9 cellular contexts compared by ENCODE assay signal in the genomic region with DNA sequence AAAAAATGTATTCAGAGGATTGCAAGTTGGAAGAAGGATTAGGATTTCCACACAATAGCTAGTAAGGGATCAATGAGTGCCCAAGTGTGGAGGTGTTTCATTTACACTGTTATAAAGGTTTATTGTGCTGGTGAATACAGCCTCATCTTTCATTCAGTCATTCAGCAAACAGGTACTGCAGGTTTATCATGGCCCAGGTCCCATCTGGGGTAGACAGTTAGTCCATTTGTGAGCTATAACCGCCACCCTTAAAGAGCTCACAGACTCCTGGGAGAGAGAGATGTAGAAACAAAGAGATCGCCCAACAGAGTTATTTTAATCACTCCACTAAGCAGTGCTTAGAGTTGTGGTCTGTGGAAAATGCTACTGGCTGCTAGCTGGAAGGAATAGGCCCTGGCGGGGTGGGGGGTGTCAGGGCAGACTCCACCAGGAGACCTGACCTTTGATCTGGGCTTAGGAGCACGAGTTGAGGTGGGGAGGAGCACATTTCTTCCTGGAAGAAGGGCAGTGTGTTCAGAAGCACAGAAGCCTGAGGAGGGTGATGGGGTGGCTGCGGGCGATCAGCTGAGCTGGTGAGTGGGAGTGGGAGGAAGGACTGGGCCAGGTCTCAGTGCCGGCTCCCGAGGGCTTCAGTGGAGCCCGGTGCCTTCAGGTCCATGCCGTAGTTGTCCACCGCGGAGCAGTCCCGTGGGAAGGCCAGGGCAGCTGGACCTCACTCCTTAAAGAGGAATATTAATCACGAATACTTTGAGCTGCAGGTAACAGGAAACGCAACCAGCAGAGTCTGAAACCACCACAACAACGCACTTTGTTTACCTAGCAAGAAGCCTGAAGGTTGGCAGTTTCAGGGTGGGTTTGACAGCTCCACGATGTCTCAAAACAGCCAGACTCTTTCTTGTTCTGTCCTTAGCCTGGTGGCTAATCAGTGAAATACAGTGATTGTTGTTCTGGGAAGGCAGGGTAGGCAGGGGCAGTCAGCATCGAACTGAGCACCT. TPM values are rescaled to one million over a fixed set of nuclear protein-coding genes. Genes with fewer than 3 reads are reported as not detected.
DNase-seq lines count a peak whose midpoint lies in the region; ATAC-seq lines count a peak whose summit lies in the region.
"Had no signal": no experiment of that assay in that cellular context is flagged by ENCODE, and none has a peak within 500 bp of the region (broad histone marks: within the 10 kb centered on the region; RNA-seq: fewer than 3 reads in every experiment).

No MANE protein-coding gene starts in this region.

- H3K27me3 Mint-ChIP-seq in T-helper 2 cell treated with Interferon-gamma antibody and Interleukin-4, amounts not matched to agents 5 μg/mL and 100 μg/mL, for 36 hours (ENCODE audit: low read depth) = no peaks in the 10 kb centered on the region
- H3K27me3 Mint-ChIP-seq: activated naive CD8-positive, alpha-beta T cell had no signal

- H3K27me3 ChIP-seq in right cardiac atrium (ENCODE audit: control insufficient read depth, insufficient read depth) = no peaks in the 10 kb centered on the region

- peak; percentile 18 for DNase-seq in activated T-cell treated with anti-CD3 and anti-CD28 coated beads, Interleukin-2, amount 50 U/mL, for 1 hour
- no peak for DNase-seq in activated T-cell treated with anti-CD3 and anti-CD28 coated beads for 4 hours
- DNase-seq in T-helper 2 cell treated with Interferon-gamma antibody and Interleukin-4, amounts not matched to agents 5 μg/mL and 100 μg/mL, for 36 hours (ENCODE audit: low spot score) = no peak
- DNase-seq in right cardiac atrium = no peak
- DNase-seq in stimulated activated effector memory CD8-positive, alpha-beta T cell treated with anti-CD3 and anti-CD28 coated beads, Interleukin-12 subunit alpha, Interleukin-12 subunit beta, amount 100 ng/mL, for 72 hours (ENCODE audit: low spot score in 2 of 2) = no peak
- no peak for DNase-seq in G401 (ENCODE audit: low spot score)
- DNase-seq in NCI-H2107 (lab: John Stamatoyannopoulos, UW) = no peak
- DNase-seq in NCI-H345 treated with DMSO at 0.1 percent for 48 hours (lab: John Stamatoyannopoulos, UW; ENCODE audit: unreplicated experiment) = no peak

- peak overlapping the region; percentile 79 for H3K27ac ChIP-seq in right cardiac atrium (ENCODE audit: low read length)

- H3K9me3 Mint-ChIP-seq in T-helper 2 cell treated with Interferon-gamma antibody and Interleukin-4, amounts not matched to agents 5 μg/mL and 100 μg/mL, for 36 hours = no peaks in the 10 kb centered on the region
- no peaks in the 10 kb centered on the region for H3K9me3 Mint-ChIP-seq in stimulated activated effector memory CD8-positive, alpha-beta T cell treated with anti-CD3 and anti-CD28 coated beads, Interleukin-12 subunit alpha, Interleukin-12 subunit beta, amount 100 ng/mL, for 72 hours

- peak overlapping the region; percentile 67 for H3K27ac Mint-ChIP-seq in T-helper 2 cell treated with Interferon-gamma antibody and Interleukin-4, amounts not matched to agents 5 μg/mL and 100 μg/mL, for 36 hours
- H3K27ac Mint-ChIP-seq in stimulated activated effector memory CD8-positive, alpha-beta T cell treated with anti-CD3 and anti-CD28 coated beads, Interleukin-12 subunit alpha, Interleukin-12 subunit beta, amount 100 ng/mL, for 72 hours = peak overlapping the region; percentile 86
- H3K27ac Mint-ChIP-seq: activated naive CD8-positive, alpha-beta T cell had no signal

- H3K9me3 ChIP-seq in right cardiac atrium (ENCODE audit: control insufficient read depth, low read length) = no peaks in the 10 kb centered on the region

- intact Hi-C loops in right cardiac atrium (cut with DNase I) = no loop called here

- H3K4me3 Mint-ChIP-seq in T-helper 2 cell treated with Interferon-gamma antibody and Interleukin-4, amounts not matched to agents 5 μg/mL and 100 μg/mL, for 36 hours = peak overlapping the region; percentile 52
- H3K4me3 Mint-ChIP-seq in stimulated activated effector memory CD8-positive, alpha-beta T cell treated with anti-CD3 and anti-CD28 coated beads, Interleukin-12 subunit alpha, Interleukin-12 subunit beta, amount 100 ng/mL, for 72 hours = peak overlapping the region; percentile 45
- H3K4me3 Mint-ChIP-seq: activated naive CD8-positive, alpha-beta T cell had no signal

- H3K4me3 ChIP-seq in right cardiac atrium (ENCODE audit: low read length) = no peak overlapping the region

- 60% methylated on average over 18 of the region's 18 CpGs for WGBS in right cardiac atrium

- H3K4me1 ChIP-seq in right cardiac atrium (ENCODE audit: control insufficient read depth, insufficient read depth, low read length) = peaks cover 26% of the 10 kb centered on the region

- peaks cover 82% of the 10 kb centered on the region for H3K4me1 Mint-ChIP-seq in T-helper 2 cell treated with Interferon-gamma antibody and Interleukin-4, amounts not matched to agents 5 μg/mL and 100 μg/mL, for 36 hours (ENCODE audit: low read depth)
- peaks cover 90% of the 10 kb centered on the region for H3K4me1 Mint-ChIP-seq in stimulated activated effector memory CD8-positive, alpha-beta T cell treated with anti-CD3 and anti-CD28 coated beads, Interleukin-12 subunit alpha, Interleukin-12 subunit beta, amount 100 ng/mL, for 72 hours

- in situ Hi-C loops in G401 (cut with HindIII; ENCODE audit: low sequenced_read_pairs) = no loop called here

- no peak for ATAC-seq in right cardiac atrium
- ATAC-seq in stimulated activated effector memory CD8-positive, alpha-beta T cell treated with anti-CD3 and anti-CD28 coated beads, Interleukin-12 subunit alpha, Interleukin-12 subunit beta, amount 100 ng/mL, for 72 hours = no peak

- no peaks in the 10 kb centered on the region for H3K36me3 Mint-ChIP-seq in T-helper 2 cell treated with Interferon-gamma antibody and Interleukin-4, amounts not matched to agents 5 μg/mL and 100 μg/mL, for 36 hours (ENCODE audit: low read depth)
- peaks cover 4% of the 10 kb centered on the region for H3K36me3 Mint-ChIP-seq in stimulated activated effector memory CD8-positive, alpha-beta T cell treated with anti-CD3 and anti-CD28 coated beads, Interleukin-12 subunit alpha, Interleukin-12 subunit beta, amount 100 ng/mL, for 72 hours

RNA-seq across cellular contexts. Expression of a gene that starts 11.2 kb away (rescaled TPM):
- total RNA-seq in right cardiac atrium = 10 to 100 TPM; 54.0 to 75.9 (median 63.6) TPM
- 55.9 TPM for polyA plus RNA-seq in right cardiac atrium
- total RNA-seq in G401 (2014; rRNA removed; shearing (Covaris generic)) = 43.7 and 47.5 TPM in 2 replicates

RNA-seq across cellular contexts. Expression of a gene that starts 53.6 kb away (rescaled TPM):
- total RNA-seq in right cardiac atrium = 10 to 100 TPM; 10.2 to 11.3 (median 10.7) TPM
- 5.7 TPM for polyA plus RNA-seq in right cardiac atrium
- 22.5 and 30.2 TPM in 2 replicates for total RNA-seq in G401 (2014; rRNA removed; shearing (Covaris generic))
